ENCODE assay signal across 1 cellular context in the genomic region with DNA sequence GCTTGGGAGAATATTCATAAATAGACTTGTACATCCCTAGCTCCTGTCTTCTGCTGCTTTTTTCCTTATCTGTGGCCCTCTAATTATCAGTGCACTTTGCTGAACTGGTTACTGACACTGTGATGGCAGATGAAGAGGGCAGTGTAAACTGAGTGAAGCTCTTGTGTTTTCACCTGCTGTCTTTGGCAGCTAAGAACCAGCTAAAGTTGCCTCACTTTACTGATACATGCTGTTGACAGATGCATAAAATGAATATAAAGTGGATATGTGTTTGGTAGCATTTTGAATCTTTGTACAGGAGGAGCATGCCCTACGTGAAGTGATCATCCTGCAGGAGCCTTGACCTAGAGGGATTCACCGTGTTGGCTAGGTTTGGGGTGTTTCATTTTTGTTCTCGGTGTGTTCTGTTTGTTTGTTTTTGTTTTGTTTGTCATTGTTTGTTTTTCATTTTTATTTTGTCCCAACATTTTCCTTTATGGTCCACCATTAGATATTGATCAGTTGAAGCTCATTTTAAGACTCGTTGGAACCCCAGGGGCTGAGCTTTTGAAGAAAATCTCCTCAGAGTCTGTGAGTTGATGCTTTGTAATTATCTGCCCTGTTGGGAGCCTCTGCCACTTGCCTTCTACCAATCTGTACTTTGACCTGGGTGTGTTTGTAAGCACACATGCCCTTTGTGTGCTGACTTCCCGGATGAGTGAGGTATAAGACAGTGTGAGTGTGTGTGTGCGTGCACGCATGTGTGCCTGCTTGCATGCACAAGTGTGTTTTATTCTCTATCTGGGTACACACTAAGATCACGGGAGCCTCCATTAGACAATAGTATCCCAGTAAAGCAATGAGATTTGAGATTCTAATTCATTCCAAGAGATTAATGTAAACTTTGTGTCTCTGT.
TF ChIP-seq lines count a peak whose summit lies in the region.

No MANE protein-coding gene starts in this region.

TF ChIP-seq in HepG2, 621 proteins besides CTCF, POLR2A, EP300 and RAD21 (continued from another document and continues in another):
- TF ChIP-seq, protein P1, sequence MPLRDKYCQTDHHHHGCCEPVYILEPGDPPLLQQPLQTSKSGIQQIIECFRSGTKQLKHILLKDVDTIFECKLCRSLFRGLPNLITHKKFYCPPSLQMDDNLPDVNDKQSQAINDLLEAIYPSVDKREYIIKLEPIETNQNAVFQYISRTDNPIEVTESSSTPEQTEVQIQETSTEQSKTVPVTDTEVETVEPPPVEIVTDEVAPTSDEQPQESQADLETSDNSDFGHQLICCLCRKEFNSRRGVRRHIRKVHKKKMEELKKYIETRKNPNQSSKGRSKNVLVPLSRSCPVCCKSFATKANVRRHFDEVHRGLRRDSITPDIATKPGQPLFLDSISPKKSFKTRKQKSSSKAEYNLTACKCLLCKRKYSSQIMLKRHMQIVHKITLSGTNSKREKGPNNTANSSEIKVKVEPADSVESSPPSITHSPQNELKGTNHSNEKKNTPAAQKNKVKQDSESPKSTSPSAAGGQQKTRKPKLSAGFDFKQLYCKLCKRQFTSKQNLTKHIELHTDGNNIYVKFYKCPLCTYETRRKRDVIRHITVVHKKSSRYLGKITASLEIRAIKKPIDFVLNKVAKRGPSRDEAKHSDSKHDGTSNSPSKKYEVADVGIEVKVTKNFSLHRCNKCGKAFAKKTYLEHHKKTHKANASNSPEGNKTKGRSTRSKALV (CRISPR knock-in tag; IDR thresholded peaks at IDR 0.05), result no peak
- TF ChIP-seq MTA3 (CRISPR knock-in tag; IDR thresholded peaks at IDR 0.05), result no peak
- TF ChIP-seq MAFF (IDR thresholded peaks at IDR 0.05; ENCODE audit: low read depth, low read length), result peak; percentile 31; the same call in 1 of the 2 replicates
- TF ChIP-seq, protein P2, sequence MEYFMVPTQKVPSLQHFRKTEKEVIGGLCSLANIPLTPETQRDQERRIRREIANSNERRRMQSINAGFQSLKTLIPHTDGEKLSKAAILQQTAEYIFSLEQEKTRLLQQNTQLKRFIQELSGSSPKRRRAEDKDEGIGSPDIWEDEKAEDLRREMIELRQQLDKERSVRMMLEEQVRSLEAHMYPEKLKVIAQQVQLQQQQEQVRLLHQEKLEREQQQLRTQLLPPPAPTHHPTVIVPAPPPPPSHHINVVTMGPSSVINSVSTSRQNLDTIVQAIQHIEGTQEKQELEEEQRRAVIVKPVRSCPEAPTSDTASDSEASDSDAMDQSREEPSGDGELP (IDR thresholded peaks at IDR 0.05; ENCODE audit: borderline replicate concordance, low read depth), result peak; percentile 68; the same call in 1 of the 2 replicates
- TF ChIP-seq RCOR2 (CRISPR knock-in tag; IDR thresholded peaks at IDR 0.05), result peak; percentile 96
- peak; percentile 78; the same call in 1 of the 2 replicates for TF ChIP-seq RXRA (CRISPR knock-in tag; IDR thresholded peaks at IDR 0.05)
- no peak for TF ChIP-seq NONO (IDR thresholded peaks at IDR 0.05)
- peak; percentile 87 for TF ChIP-seq NONO (CRISPR knock-in tag; conservative IDR thresholded peaks at IDR 0.05)
- TF ChIP-seq NFRKB (IDR thresholded peaks at IDR 0.05), result no peak
- TF ChIP-seq TEAD2 (CRISPR knock-in tag; IDR thresholded peaks at IDR 0.05), result no peak
- TF ChIP-seq CBFB (CRISPR knock-in tag; IDR thresholded peaks at IDR 0.05), result peak; percentile 86; the same call in 1 of the 2 replicates
- TF ChIP-seq ZNF597 (CRISPR knock-in tag; IDR thresholded peaks at IDR 0.05), result no peak
- TF ChIP-seq, protein P3, sequence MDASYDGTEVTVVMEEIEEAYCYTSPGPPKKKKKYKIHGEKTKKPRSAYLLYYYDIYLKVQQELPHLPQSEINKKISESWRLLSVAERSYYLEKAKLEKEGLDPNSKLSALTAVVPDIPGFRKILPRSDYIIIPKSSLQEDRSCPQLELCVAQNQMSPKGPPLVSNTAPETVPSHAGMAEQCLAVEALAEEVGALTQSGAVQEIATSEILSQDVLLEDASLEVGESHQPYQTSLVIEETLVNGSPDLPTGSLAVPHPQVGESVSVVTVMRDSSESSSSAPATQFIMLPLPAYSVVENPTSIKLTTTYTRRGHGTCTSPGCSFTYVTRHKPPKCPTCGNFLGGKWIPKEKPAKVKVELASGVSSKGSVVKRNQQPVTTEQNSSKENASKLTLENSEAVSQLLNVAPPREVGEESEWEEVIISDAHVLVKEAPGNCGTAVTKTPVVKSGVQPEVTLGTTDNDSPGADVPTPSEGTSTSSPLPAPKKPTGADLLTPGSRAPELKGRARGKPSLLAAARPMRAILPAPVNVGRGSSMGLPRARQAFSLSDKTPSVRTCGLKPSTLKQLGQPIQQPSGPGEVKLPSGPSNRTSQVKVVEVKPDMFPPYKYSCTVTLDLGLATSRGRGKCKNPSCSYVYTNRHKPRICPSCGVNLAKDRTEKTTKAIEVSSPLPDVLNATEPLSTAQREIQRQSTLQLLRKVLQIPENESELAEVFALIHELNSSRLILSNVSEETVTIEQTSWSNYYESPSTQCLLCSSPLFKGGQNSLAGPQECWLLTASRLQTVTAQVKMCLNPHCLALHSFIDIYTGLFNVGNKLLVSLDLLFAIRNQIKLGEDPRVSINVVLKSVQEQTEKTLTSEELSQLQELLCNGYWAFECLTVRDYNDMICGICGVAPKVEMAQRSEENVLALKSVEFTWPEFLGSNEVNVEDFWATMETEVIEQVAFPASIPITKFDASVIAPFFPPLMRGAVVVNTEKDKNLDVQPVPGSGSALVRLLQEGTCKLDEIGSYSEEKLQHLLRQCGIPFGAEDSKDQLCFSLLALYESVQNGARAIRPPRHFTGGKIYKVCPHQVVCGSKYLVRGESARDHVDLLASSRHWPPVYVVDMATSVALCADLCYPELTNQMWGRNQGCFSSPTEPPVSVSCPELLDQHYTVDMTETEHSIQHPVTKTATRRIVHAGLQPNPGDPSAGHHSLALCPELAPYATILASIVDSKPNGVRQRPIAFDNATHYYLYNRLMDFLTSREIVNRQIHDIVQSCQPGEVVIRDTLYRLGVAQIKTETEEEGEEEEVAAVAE (CRISPR knock-in tag; IDR thresholded peaks at IDR 0.05; ENCODE audit: borderline replicate concordance), result peak; percentile 69; the same call in 1 of the 2 replicates
- TF ChIP-seq NFYC (CRISPR knock-in tag; IDR thresholded peaks at IDR 0.05), result no peak
- no peak for TF ChIP-seq ATF3 (CRISPR knock-in tag; IDR thresholded peaks at IDR 0.05)
- TF ChIP-seq, protein P4, sequence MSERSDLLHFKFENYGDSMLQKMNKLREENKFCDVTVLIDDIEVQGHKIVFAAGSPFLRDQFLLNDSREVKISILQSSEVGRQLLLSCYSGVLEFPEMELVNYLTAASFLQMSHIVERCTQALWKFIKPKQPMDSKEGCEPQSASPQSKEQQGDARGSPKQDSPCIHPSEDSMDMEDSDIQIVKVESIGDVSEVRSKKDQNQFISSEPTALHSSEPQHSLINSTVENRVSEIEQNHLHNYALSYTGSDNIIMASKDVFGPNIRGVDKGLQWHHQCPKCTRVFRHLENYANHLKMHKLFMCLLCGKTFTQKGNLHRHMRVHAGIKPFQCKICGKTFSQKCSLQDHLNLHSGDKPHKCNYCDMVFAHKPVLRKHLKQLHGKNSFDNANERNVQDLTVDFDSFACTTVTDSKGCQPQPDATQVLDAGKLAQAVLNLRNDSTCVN (CRISPR knock-in tag; IDR thresholded peaks at IDR 0.05; ENCODE audit: borderline replicate concordance), result peak; percentile 78; the same call in 1 of the 2 replicates
- TF ChIP-seq ZBED4 (CRISPR knock-in tag; IDR thresholded peaks at IDR 0.05; ENCODE audit: borderline replicate concordance), result no peak
- TF ChIP-seq CBX1 (IDR thresholded peaks at IDR 0.05; ENCODE audit: low read depth), result no peak
- TF ChIP-seq, protein P5, sequence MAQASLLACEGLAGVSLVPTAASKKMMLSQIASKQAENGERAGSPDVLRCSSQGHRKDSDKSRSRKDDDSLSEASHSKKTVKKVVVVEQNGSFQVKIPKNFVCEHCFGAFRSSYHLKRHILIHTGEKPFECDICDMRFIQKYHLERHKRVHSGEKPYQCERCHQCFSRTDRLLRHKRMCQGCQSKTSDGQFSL (CRISPR knock-in tag; IDR thresholded peaks at IDR 0.05), result no peak
- TF ChIP-seq JUN (CRISPR knock-in tag; IDR thresholded peaks at IDR 0.05), result 0 out of 2 replicates have a peak, but pooled peaks have one; percentile 49
- TF ChIP-seq ZNF225 (CRISPR knock-in tag; IDR thresholded peaks at IDR 0.05), result no peak
- peak; percentile 76; the same call in 1 of the 2 replicates for TF ChIP-seq HMG20B (CRISPR knock-in tag; conservative IDR thresholded peaks at IDR 0.05)
- no peak for TF ChIP-seq PCBP2 (optimal IDR thresholded peaks at IDR 0.05; ENCODE audit: low read depth, low read length, poor library complexity, severe bottlenecking)
- TF ChIP-seq FOXC1 (CRISPR knock-in tag; IDR thresholded peaks at IDR 0.05; ENCODE audit: borderline replicate concordance), result no peak; the same call in 1 of the 2 replicates
- peak; percentile 79; the same call in 1 of the 2 replicates for TF ChIP-seq FOXK1 (CRISPR knock-in tag; IDR thresholded peaks at IDR 0.05; ENCODE audit: borderline replicate concordance, low read depth)
- TF ChIP-seq ZNF3 (CRISPR knock-in tag; IDR thresholded peaks at IDR 0.05), result no peak
- no peak for TF ChIP-seq HIVEP1 (CRISPR knock-in tag; IDR thresholded peaks at IDR 0.05)
- no peak for TF ChIP-seq PRDM15 (CRISPR knock-in tag; IDR thresholded peaks at IDR 0.05)
- peak; percentile 97; the same call in 1 of the 2 replicates for TF ChIP-seq AHR (CRISPR knock-in tag; IDR thresholded peaks at IDR 0.05)
- 0 out of 2 replicates have a peak, but pooled peaks have one; percentile 72 for TF ChIP-seq SP140L (CRISPR knock-in tag; IDR thresholded peaks at IDR 0.05; ENCODE audit: borderline replicate concordance)
- TF ChIP-seq ZNF816 (CRISPR knock-in tag; IDR thresholded peaks at IDR 0.05; ENCODE audit: borderline replicate concordance), result no peak
- TF ChIP-seq ZNF546 (CRISPR knock-in tag; conservative IDR thresholded peaks at IDR 0.05), result no peak
- peak; percentile 89 for TF ChIP-seq PHF21A (CRISPR knock-in tag; IDR thresholded peaks at IDR 0.05)
- TF ChIP-seq RFXAP (CRISPR knock-in tag; IDR thresholded peaks at IDR 0.05; ENCODE audit: borderline replicate concordance), result 0 out of 2 replicates have a peak, but pooled peaks have one; percentile 35
